In the genomic region with DNA sequence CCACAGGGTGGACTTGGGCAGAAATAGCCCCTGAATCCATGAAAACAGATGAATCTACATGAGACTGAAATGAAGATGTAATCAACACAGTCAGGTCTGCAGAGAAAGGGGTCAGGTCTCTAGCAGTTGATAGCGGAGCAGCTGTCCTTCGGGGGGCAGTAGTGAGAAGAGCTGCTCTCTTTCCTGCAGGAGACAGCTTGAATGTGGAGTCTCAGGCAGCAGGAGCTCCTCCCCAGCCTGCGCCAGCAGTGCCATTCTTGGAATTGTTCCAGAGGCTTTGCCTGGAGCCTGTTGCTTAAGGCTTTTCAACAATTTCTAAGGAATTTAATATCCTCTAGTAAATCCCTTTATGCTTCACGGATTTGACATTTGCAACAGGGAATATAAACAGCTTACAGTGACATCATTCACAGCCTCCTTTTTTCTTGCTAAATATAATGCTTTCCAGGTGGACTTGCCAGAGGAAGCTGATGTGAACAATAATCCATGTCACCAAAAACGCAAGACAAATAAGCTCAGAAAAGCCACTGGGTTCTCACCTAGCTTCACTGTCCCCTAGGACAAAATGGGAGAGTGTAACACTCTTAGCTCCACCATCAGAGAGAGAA, we compare ENCODE assay signal across 7 cellular contexts.
DNase-seq lines count a peak whose midpoint lies in the region; ATAC-seq and TF ChIP-seq lines count a peak whose summit lies in the region.
"Not testable (repeated sequence)": the region's sequence is repeated elsewhere in the genome, so short reads cannot be mapped to it uniquely, and the experiment has no call there.

No MANE protein-coding gene starts in this region.

- H3K9me3 ChIP-seq in MG63; OCI-LY7 (ENCODE audit: low read length): not testable (repeated sequence)

- H3K9me2 ChIP-seq in GM23338 (ENCODE audit: insufficient read depth); OCI-LY7 (ENCODE audit: insufficient read depth, low read length): not testable (repeated sequence)

- not testable (repeated sequence) for H3K4me2 ChIP-seq in GM23338; OCI-LY7 (ENCODE audit: low read length)

- not testable (repeated sequence) for H3K27ac Mint-ChIP-seq in GM23338, nephron

- CTCF ChIA-PET in OCI-LY7 (lab: Charles Lee; ENCODE audit: unreplicated experiment), result not testable (repeated sequence)

- not testable (repeated sequence) for H3K27me3 ChIP-seq in GM23338 (ENCODE audit: insufficient read depth); MG63

- TF ChIP-seq CTCF in GM23338 (conservative IDR thresholded peaks at IDR 0.05; ENCODE audit: low read depth in 2 of 2) (peak; percentile 42 to 47), OCI-LY7 (conservative IDR thresholded peaks at IDR 0.05; ENCODE audit: low read length) (peak; percentile 71), epithelial cell of proximal tubule (conservative IDR thresholded peaks at IDR 0.05; ENCODE audit: low read depth, low read length) (peak; percentile 44), nephron (IDR thresholded peaks at IDR 0.05; ENCODE audit: unreplicated experiment in 3 of 3) (peak; percentile 14 to 19 (median 17))

- H3K36me3 ChIP-seq in GM23338 (ENCODE audit: insufficient read depth); MG63; OCI-LY7 (ENCODE audit: insufficient read depth, low read length): not testable (repeated sequence)

- H3K27me3 Mint-ChIP-seq in GM23338 (ENCODE audit: insufficient read depth, low read depth, poor library complexity); nephron (ENCODE audit: low read depth): not testable (repeated sequence)

- not testable (repeated sequence) for H3K4me1 ChIP-seq in GM23338 (ENCODE audit: insufficient read depth)
- peaks cover 35% of the 10 kb centered on the region for H3K4me1 ChIP-seq in OCI-LY7 (ENCODE audit: insufficient read depth, low read length, poor library complexity, severe bottlenecking)

- POLR2A ChIA-PET in OCI-LY7 (lab: Charles Lee), result not testable (repeated sequence)

- not testable (repeated sequence) for H3K4me3 ChIP-seq in GM23338; MG63; OCI-LY7 (ENCODE audit: low read depth, low read length, poor library complexity, severe bottlenecking); epithelial cell of proximal tubule (ENCODE audit: low read depth, low read length)

- intact Hi-C loops in OCI-LY7 (cut with micrococcal nuclease; ENCODE audit: unreplicated experiment), result not testable (repeated sequence)

- H3K79me2 ChIP-seq in GM23338 (replicated peaks; ENCODE audit: insufficient read depth), result not testable (repeated sequence)
- peaks cover 11% of the 10 kb centered on the region; the same call in 1 of the 2 replicates for H3K79me2 ChIP-seq in OCI-LY7 (ENCODE audit: insufficient read depth, low read depth, low read length)

- not testable (repeated sequence) for H2AFZ ChIP-seq in GM23338; OCI-LY7 (ENCODE audit: low read length)

- H3F3A ChIP-seq in GM23338 (replicated peaks; ENCODE audit: low read depth), result not testable (repeated sequence)

- H3K36me3 Mint-ChIP-seq in GM23338 (ENCODE audit: low read depth); nephron (ENCODE audit: low read depth): not testable (repeated sequence)

- not testable (repeated sequence) for H3K4me1 Mint-ChIP-seq in GM23338, nephron

- DNase-seq in DMS 273 (lab: John Stamatoyannopoulos, UW; ENCODE audit: unreplicated experiment), result peak; percentile 10
- peak; percentile 29 for DNase-seq in GM23338 (ENCODE audit: low spot score)
- peak; percentile 75 for DNase-seq in MG63
- peak; percentile 50 for DNase-seq in OCI-LY7 (ENCODE audit: low spot score)
- not testable (repeated sequence) for DNase-seq in epithelial cell of proximal tubule (ENCODE audit: low read depth)

- H4K20me1 ChIP-seq in GM23338 (replicated peaks; ENCODE audit: insufficient read depth); OCI-LY7 (ENCODE audit: insufficient read depth, low read length): not testable (repeated sequence)

- H3K27ac ChIP-seq in GM23338 (ENCODE audit: low read depth), result not testable (repeated sequence)
- peak overlapping the region; percentile 10 for H3K27ac ChIP-seq in OCI-LY7 (ENCODE audit: low read depth, low read length, poor library complexity, severe bottlenecking)

- not testable (repeated sequence) for BruUV-seq in OCI-LY7 (replicated peaks; lab: Mats Ljungman, UMichigan)

- not testable (repeated sequence) for ATAC-seq in GM23338
- peak; percentile 53 for ATAC-seq in SK-N-SH treated with all-trans-retinoic acid at 6 μM for 48 hours

- H3K4me3 Mint-ChIP-seq in GM23338, nephron: not testable (repeated sequence)

- H3K9me3 Mint-ChIP-seq in GM23338, result peaks cover 57% of the 10 kb centered on the region
- not testable (repeated sequence) for H3K9me3 Mint-ChIP-seq in nephron

Comparison
In these comparisons a context has a peak if more than half of its experiments do, and no peak if none do; other contexts are left out.
1. CTCF ChIP-seq: peak in every context shown above with its lines; median percentile 71 in OCI-LY7; 44 in GM23338; 44 in epithelial cell of proximal tubule; 17 in nephron.